8 cellular contexts compared by ENCODE assay signal in genomic region chr1:222643603-222643936, GRCh38. TPM values are rescaled to one million over a fixed set of nuclear protein-coding genes. Genes with fewer than 3 reads are reported as not detected.
DNase-seq lines count a peak whose midpoint lies in the region; ATAC-seq lines count a peak whose summit lies in the region.

No MANE protein-coding gene starts in this region.

- POLR2A ChIA-PET in activated naive CD8-positive, alpha-beta T cell treated with anti-CD3 and anti-CD28 coated beads, Interleukin-2, amount 10 ng/mL, durations not matched to agents 7 days and 5 days (lab: Charles Lee) = interaction anchor here (1.1 to 3.5 kb wide), 6 partner anchors 9 to 179 kb away, joined by 3 to 56 read pairs (median 14); partner anchors contain the start of genes AIDA, BROX and TAF1A

- H3K4me1 ChIP-seq in iPS-15b (ENCODE audit: control insufficient read depth, insufficient read depth, low read length) = no peaks in the 10 kb centered on the region

- H3K36me3 Mint-ChIP-seq in activated naive CD8-positive, alpha-beta T cell treated with anti-CD3 and anti-CD28 coated beads, Interleukin-2, amount 10 ng/mL, durations not matched to agents 7 days and 5 days = peaks cover 14% of the 10 kb centered on the region
- peaks cover 9% of the 10 kb centered on the region for H3K36me3 Mint-ChIP-seq in stimulated activated memory B cell treated with anti-CD40 and anti-IgM and Interleukin-4, amounts not matched to agents 10 μg/mL and 1 μg/mL and 100 μg/mL, for 72 hours

- peak; percentile 61 for DNase-seq in ACHN
- no peak for DNase-seq in activated naive CD8-positive, alpha-beta T cell treated with anti-CD3 and anti-CD28 coated beads, Interleukin-2, amount 10 ng/mL, durations not matched to agents 7 days and 5 days
- DNase-seq in NCI-H446 treated with DMSO at 0.1 percent for 48 hours (lab: John Stamatoyannopoulos, UW) = no peak

- H3K4me3 ChIP-seq in iPS-15b (ENCODE audit: low read depth, low read length) = peak overlapping the region; percentile 96

- peaks cover 13% of the 10 kb centered on the region for H3K4me1 Mint-ChIP-seq in activated naive CD8-positive, alpha-beta T cell treated with anti-CD3 and anti-CD28 coated beads, Interleukin-2, amount 10 ng/mL, durations not matched to agents 7 days and 5 days
- peaks cover 15% of the 10 kb centered on the region for H3K4me1 Mint-ChIP-seq in stimulated activated memory B cell treated with anti-CD40 and anti-IgM and Interleukin-4, amounts not matched to agents 10 μg/mL and 1 μg/mL and 100 μg/mL, for 72 hours

- no peaks in the 10 kb centered on the region for H3K9me3 ChIP-seq in iPS-15b (ENCODE audit: control insufficient read depth, insufficient read depth, low read length)

- peak overlapping the region; percentile 98 for H3K27ac Mint-ChIP-seq in activated naive CD8-positive, alpha-beta T cell treated with anti-CD3 and anti-CD28 coated beads, Interleukin-2, amount 10 ng/mL, durations not matched to agents 7 days and 5 days
- H3K27ac Mint-ChIP-seq in stimulated activated memory B cell treated with anti-CD40 and anti-IgM and Interleukin-4, amounts not matched to agents 10 μg/mL and 1 μg/mL and 100 μg/mL, for 72 hours = peak overlapping the region; percentile 92

- H3K27me3 ChIP-seq in iPS-15b (ENCODE audit: control insufficient read depth, insufficient read depth, low read length) = no peaks in the 10 kb centered on the region

- no peaks in the 10 kb centered on the region for H3K36me3 ChIP-seq in iPS-15b (ENCODE audit: control insufficient read depth, insufficient read depth, low read length)

- H3K27me3 Mint-ChIP-seq in activated naive CD8-positive, alpha-beta T cell treated with anti-CD3 and anti-CD28 coated beads, Interleukin-2, amount 10 ng/mL, durations not matched to agents 7 days and 5 days = no peaks in the 10 kb centered on the region
- no peaks in the 10 kb centered on the region for H3K27me3 Mint-ChIP-seq in stimulated activated memory B cell treated with anti-CD40 and anti-IgM and Interleukin-4, amounts not matched to agents 10 μg/mL and 1 μg/mL and 100 μg/mL, for 72 hours

- peak overlapping the region; percentile 84 for H3K9ac ChIP-seq in iPS-15b (ENCODE audit: low read depth, low read length)

- peak overlapping the region; percentile 97 for H3K4me3 Mint-ChIP-seq in activated naive CD8-positive, alpha-beta T cell treated with anti-CD3 and anti-CD28 coated beads, Interleukin-2, amount 10 ng/mL, durations not matched to agents 7 days and 5 days
- H3K4me3 Mint-ChIP-seq in stimulated activated memory B cell treated with anti-CD40 and anti-IgM and Interleukin-4, amounts not matched to agents 10 μg/mL and 1 μg/mL and 100 μg/mL, for 72 hours = peak overlapping the region; percentile 79

- in situ Hi-C loops in ACHN (cut with HindIII; ENCODE audit: low pct_ligation_motif_present, low pct_unique_long_range_greater_than_20kb, low sequenced_read_pairs) = no loop called here

- ATAC-seq in HG02759 (IDR thresholded peaks at IDR 0.05; ENCODE audit: unreplicated experiment) (peak; percentile 29), GM18520 (IDR thresholded peaks at IDR 0.05; ENCODE audit: unreplicated experiment) (no peak), HG02610 (IDR thresholded peaks at IDR 0.05; ENCODE audit: unreplicated experiment) (no peak)
- no peak for ATAC-seq in activated naive CD8-positive, alpha-beta T cell treated with anti-CD3 and anti-CD28 coated beads, Interleukin-2, amount 10 ng/mL, durations not matched to agents 7 days and 5 days (ENCODE audit: low read depth)
- no peak for ATAC-seq in stimulated activated memory B cell treated with anti-CD40 and anti-IgM and Interleukin-4, amounts not matched to agents 10 μg/mL and 1 μg/mL and 100 μg/mL, for 72 hours

- H3K9me3 Mint-ChIP-seq in activated naive CD8-positive, alpha-beta T cell treated with anti-CD3 and anti-CD28 coated beads, Interleukin-2, amount 10 ng/mL, durations not matched to agents 7 days and 5 days = no peaks in the 10 kb centered on the region
- H3K9me3 Mint-ChIP-seq in stimulated activated memory B cell treated with anti-CD40 and anti-IgM and Interleukin-4, amounts not matched to agents 10 μg/mL and 1 μg/mL and 100 μg/mL, for 72 hours = no peaks in the 10 kb centered on the region

RNA-seq across cellular contexts. Expression of gene MIA3, which starts 25.7 kb away (rescaled TPM):
- total RNA-seq in activated naive CD8-positive, alpha-beta T cell treated with anti-CD3 and anti-CD28 coated beads, Interleukin-2, amount 10 ng/mL, durations not matched to agents 7 days and 5 days = 10 to 100 TPM; 80.7 to 82.3 TPM

RNA-seq across cellular contexts. Expression of gene TAF1A, which starts 53.8 kb away (rescaled TPM):
- total RNA-seq in activated naive CD8-positive, alpha-beta T cell treated with anti-CD3 and anti-CD28 coated beads, Interleukin-2, amount 10 ng/mL, durations not matched to agents 7 days and 5 days = 10 to 100 TPM; 12.1 to 14.4 TPM
